ENCODE assay signal across 23 cellular contexts in genomic region chr15:53414167-53414566, GRCh38.
A peak's percentile ranks its signal among the peaks of the same experiment; 100 is the strongest.
DNase-seq lines count a peak whose midpoint lies in the region; ATAC-seq, FAIRE-seq and TF ChIP-seq lines count a peak whose summit lies in the region.
"Had no signal": no experiment of that assay in that cellular context is flagged by ENCODE, and none has a peak within 500 bp of the region (broad histone marks: within the 10 kb centered on the region; RNA-seq: fewer than 3 reads in every experiment).

No MANE protein-coding gene starts in this region.

- 22% methylated on average over 3 of the region's 3 CpGs for WGBS in HepG2 (ENCODE audit: low lambda C conversion rate)
- 84% methylated on average over 3 of the region's 3 CpGs for WGBS in right lobe of liver (ENCODE audit: insufficient coverage, low coverage, low lambda C conversion rate, missing lambda C conversion rate)

- no peak for TF ChIP-seq POLR2A in HepG2 (IDR thresholded peaks at IDR 0.05; ENCODE audit: insufficient read depth in 1 of 2, low read depth in 2 of 2, low read length in 2 of 2)
- TF ChIP-seq POLR2A in right lobe of liver (IDR thresholded peaks at IDR 0.05) = no peak

- H3K9me3 ChIP-seq in HepG2 (ENCODE audit: low read length) (peaks cover 5% of the 10 kb centered on the region; the same call in 1 of the 2 replicates), right lobe of liver (no peaks in the 10 kb centered on the region)
- H3K9me3 ChIP-seq: BE2C had no signal

- H2AFZ ChIP-seq in HepG2 (ENCODE audit: low read length) = no peak overlapping the region

- TF ChIP-seq CTCF in HepG2 (CRISPR knock-in tag; IDR thresholded peaks at IDR 0.05) = no peak
- TF ChIP-seq CTCF in right lobe of liver (IDR thresholded peaks at IDR 0.05) = no peak
- no peak for TF ChIP-seq CTCF in WTC11 (IDR thresholded peaks at IDR 0.05)

- 0 out of 2 replicates have a peak overlapping the region, but pooled peaks have one; percentile 15 for H3K9ac ChIP-seq in HepG2 (ENCODE audit: insufficient read depth, low read depth, low read length)

- H3K36me3 Mint-ChIP-seq in WTC11 = no peaks in the 10 kb centered on the region
- H3K36me3 Mint-ChIP-seq in activated naive CD4-positive, alpha-beta T cell treated with anti-CD3 and anti-CD28 coated beads, Interleukin-2, amount 10 ng/mL, durations not matched to agents 7 days and 5 days = no peaks in the 10 kb centered on the region
- H3K36me3 Mint-ChIP-seq: CD4-positive, CD25-positive, alpha-beta regulatory T cell; CD8-positive, alpha-beta memory T cell; IgD-negative memory B cell had no signal

- no peak overlapping the region for H3K4me3 ChIP-seq in HepG2 (replicated peaks in 1 of 3; ENCODE audit: insufficient read depth in 1 of 3, low read depth in 2 of 3, low read length in 3 of 3)
- H3K4me3 ChIP-seq in right lobe of liver = no peak overlapping the region
- H3K4me3 ChIP-seq: GM12878 had no signal

- no peak for FAIRE-seq in HepG2 (lab: Jason Lieb, UNC)
- FAIRE-seq: A204.1, GM12878, GM19239, H1, HTR-8/SVneo had no signal

- intact Hi-C loops in HepG2 (cut with micrococcal nuclease; ENCODE audit: unreplicated experiment) (no loop called here), right lobe of liver (cut with DNase I) (no loop called here)

- no peaks in the 10 kb centered on the region for H3K79me2 ChIP-seq in HepG2 (ENCODE audit: insufficient read depth, low read length)

- H3K4me1 ChIP-seq in HepG2 (ENCODE audit: insufficient read depth, low read length) = peaks cover 44% of the 10 kb centered on the region
- H3K4me1 ChIP-seq in right lobe of liver = peaks cover 0 to 12% (median 3%) of the 10 kb centered on the region in 4 donors
- H3K4me1 ChIP-seq: BE2C had no signal

- ATAC-seq in HepG2 = peak; percentile 98
- ATAC-seq in right lobe of liver = no peak
- ATAC-seq in WTC11 = no peak
- ATAC-seq: GM12878 had no signal

- no peaks in the 10 kb centered on the region for H4K20me1 ChIP-seq in HepG2 (ENCODE audit: insufficient read depth, low read length)

- H3K36me3 ChIP-seq in HepG2 (replicated peaks in 1 of 2; ENCODE audit: control insufficient read depth in 1 of 2, insufficient read depth in 2 of 2, low read length in 2 of 2) = no peaks in the 10 kb centered on the region
- H3K36me3 ChIP-seq in right lobe of liver = no peaks in the 10 kb centered on the region
- H3K36me3 ChIP-seq: BE2C had no signal

- H3K4me3 Mint-ChIP-seq in WTC11 = no peak overlapping the region
- no peak overlapping the region for H3K4me3 Mint-ChIP-seq in activated naive CD4-positive, alpha-beta T cell treated with anti-CD3 and anti-CD28 coated beads, Interleukin-2, amount 10 ng/mL, durations not matched to agents 7 days and 5 days
- H3K4me3 Mint-ChIP-seq: CD4-positive, CD25-positive, alpha-beta regulatory T cell; CD8-positive, alpha-beta memory T cell; IgD-negative memory B cell had no signal

- TF ChIP-seq EP300 in HepG2 (IDR thresholded peaks at IDR 0.05; ENCODE audit: low read depth in 2 of 2, low read length in 2 of 2) (peak; percentile 43 to 54; a peak in 2 of 4 replicates), HepG2 (CRISPR knock-in tag; IDR thresholded peaks at IDR 0.05; ENCODE audit: borderline replicate concordance) (no peak)

- peaks cover 6% of the 10 kb centered on the region; the same call in 1 of the 2 replicates for H3K9me3 Mint-ChIP-seq in WTC11
- peaks cover 4% of the 10 kb centered on the region for H3K9me3 Mint-ChIP-seq in activated naive CD4-positive, alpha-beta T cell treated with anti-CD3 and anti-CD28 coated beads, Interleukin-2, amount 10 ng/mL, durations not matched to agents 7 days and 5 days

- CTCF ChIA-PET in HepG2 (lab: Yijun Ruan, JAX; ENCODE audit: low intra/inter-chr PET ratio, low total read pairs) (interaction anchor here (0.6 kb wide), 1 partner anchor 41 kb away, joined by 3 read pairs; no protein-coding TSS in a partner anchor), WTC11 (lab: Charles Lee) (no interaction called here)
- CTCF ChIA-PET in activated naive CD4-positive, alpha-beta T cell treated with anti-CD3 and anti-CD28 coated beads, Interleukin-2, amount 10 ng/mL, durations not matched to agents 7 days and 5 days (lab: Charles Lee) = no interaction called here

- 0 out of 2 replicates have a peak overlapping the region, but pooled peaks have one; percentile 14 for H3K4me2 ChIP-seq in HepG2 (ENCODE audit: low read depth, low read length)

- H3K27ac ChIP-seq in HepG2 (ENCODE audit: extremely low read length, insufficient read depth, low read length) (peak overlapping the region; percentile 50), right lobe of liver (no peak overlapping the region)

- no peaks in the 10 kb centered on the region for H3K27me3 ChIP-seq in HepG2 (ENCODE audit: control insufficient read depth in 1 of 2, insufficient read depth in 2 of 2, low read length in 2 of 2)
- H3K27me3 ChIP-seq in right lobe of liver = no peaks in the 10 kb centered on the region
- H3K27me3 ChIP-seq: BE2C had no signal

- BruUV-seq in HepG2 (replicated peaks; lab: Mats Ljungman, UMichigan) = no TSS peak

- peaks cover 4% of the 10 kb centered on the region; the same call in 1 of the 2 replicates for H3K4me1 Mint-ChIP-seq in WTC11
- no peaks in the 10 kb centered on the region for H3K4me1 Mint-ChIP-seq in activated naive CD4-positive, alpha-beta T cell treated with anti-CD3 and anti-CD28 coated beads, Interleukin-2, amount 10 ng/mL, durations not matched to agents 7 days and 5 days
- H3K4me1 Mint-ChIP-seq: CD4-positive, CD25-positive, alpha-beta regulatory T cell; CD8-positive, alpha-beta memory T cell; IgD-negative memory B cell had no signal

- TF ChIP-seq RAD21 in HepG2 (CRISPR knock-in tag; IDR thresholded peaks at IDR 0.05) = no peak

- peak; percentile 75 for DNase-seq in HepG2 (ENCODE audit: low spot score)
- DNase-seq in right lobe of liver = no peak
- no peak for DNase-seq in WTC11 (ENCODE audit: low spot score)
- DNase-seq in kidney tubule cell (ENCODE audit: low spot score) = peak; percentile 5
- no peak for DNase-seq in hepatic stellate cell (ENCODE audit: low spot score)
- no peak for DNase-seq in activated naive CD4-positive, alpha-beta T cell treated with anti-CD3 and anti-CD28 coated beads, Interleukin-2, amount 10 ng/mL, durations not matched to agents 7 days and 5 days
- no peak for DNase-seq in DMS 273 treated with DMSO at 0.1 percent for 48 hours (lab: John Stamatoyannopoulos, UW)
- DNase-seq: ACHN; BE2C; C1 segment of cervical spinal cord; CD4-positive, CD25-positive, alpha-beta regulatory T cell; CD8-positive, alpha-beta memory T cell; COR-L47; DMS79 treated with DMSO at 0.1 percent for 48 hours; GF-D8; HCEC 1CT; KBM-7 had no signal

- no peaks in the 10 kb centered on the region for H3K27me3 Mint-ChIP-seq in WTC11 (ENCODE audit: low read depth)
- no peaks in the 10 kb centered on the region for H3K27me3 Mint-ChIP-seq in activated naive CD4-positive, alpha-beta T cell treated with anti-CD3 and anti-CD28 coated beads, Interleukin-2, amount 10 ng/mL, durations not matched to agents 7 days and 5 days
- H3K27me3 Mint-ChIP-seq: CD4-positive, CD25-positive, alpha-beta regulatory T cell; IgD-negative memory B cell had no signal

- in situ Hi-C loops in HepG2 (cut with HindIII; ENCODE audit: extremely low pct_ligation_motif_present, low pct_unique_long_range_greater_than_20kb) = no loop called here

- POLR2A ChIA-PET in HepG2 (lab: Yijun Ruan, JAX) (interaction anchor here (0.9 to 1.3 kb wide), 6 partner anchors 20 to 627 kb away, joined by 3 to 13 read pairs (median 3); no protein-coding TSS in a partner anchor), WTC11 (lab: Charles Lee) (no interaction called here)

- H3K27ac Mint-ChIP-seq in WTC11 = no peak overlapping the region
- no peak overlapping the region for H3K27ac Mint-ChIP-seq in activated naive CD4-positive, alpha-beta T cell treated with anti-CD3 and anti-CD28 coated beads, Interleukin-2, amount 10 ng/mL, durations not matched to agents 7 days and 5 days
- H3K27ac Mint-ChIP-seq: CD8-positive, alpha-beta memory T cell; IgD-negative memory B cell had no signal

TF ChIP-seq in WTC11, 78 proteins besides CTCF, POLR2A, EP300 and RAD21:
- TF ChIP-seq GABPB1 (CRISPR knock-in tag; IDR thresholded peaks at IDR 0.05) (peak; percentile 38; the same call in 1 of the 2 replicates), TCF7 (CRISPR knock-in tag; IDR thresholded peaks at IDR 0.05; ENCODE audit: low read depth) (no peak)

Comparison
In these comparisons a context has a peak if more than half of its experiments do, and no peak if none do; other contexts are left out.
1. DNase-seq: peak in HepG2 (single experiment) and kidney tubule cell (single experiment); none in right lobe of liver (0 of 3), WTC11 (single experiment), hepatic stellate cell (single experiment), activated naive CD4-positive, alpha-beta T cell treated with anti-CD3 and anti-CD28 coated beads, Interleukin-2, amount 10 ng/mL, durations not matched to agents 7 days and 5 days (single experiment) and DMS 273 treated with DMSO at 0.1 percent for 48 hours (single experiment).
2. Of the 50 proteins assayed by ChIP-seq in both HepG2 and WTC11: peak only in HepG2: FOXK1, FOXP4 and TCF7; only in WTC11: GABPB1; in both: none; in neither: 44; mixed calls (peak in some experiments, not most) for 2.